Comparison of ENCODE assay signal across 8 cellular contexts in genomic region chr17:8164815-8165131, GRCh38. TPM values are rescaled to one million over a fixed set of nuclear protein-coding genes. Genes with fewer than 3 reads are reported as not detected.
DNase-seq lines count a peak whose midpoint lies in the region; ATAC-seq and TF ChIP-seq lines count a peak whose summit lies in the region.

No MANE protein-coding gene starts in this region.

- no peak for ATAC-seq in HG02870 (IDR thresholded peaks at IDR 0.05; ENCODE audit: unreplicated experiment)

- H3K9me3 ChIP-seq in iPS-18a (ENCODE audit: control insufficient read depth, low read depth, low read length) (no peaks in the 10 kb centered on the region), smooth muscle cell (replicated peaks; ENCODE audit: low read depth) (no peaks in the 10 kb centered on the region)

- H3K27ac Mint-ChIP-seq in HFFc6 (peak overlapping the region; percentile 97), progenitor cell of endocrine pancreas (no peak overlapping the region)
- H3K27ac Mint-ChIP-seq in activated T-helper 2 cell treated with anti-CD3 and anti-CD28 coated beads, Interferon-gamma antibody, Interleukin-2, Interleukin-4, amounts not matched to agents 10 μg/mL and 5 μg/mL and 100 μg/mL, durations not matched to agents 14 hours and 24 hours and 36 hours, result peak overlapping the region; percentile 99

- H3K9ac ChIP-seq in iPS-18a (ENCODE audit: low read length) (no peak overlapping the region), smooth muscle cell (ENCODE audit: low read depth) (no peak overlapping the region)

- WGBS in smooth muscle cell (ENCODE audit: low lambda C conversion rate), result 88% methylated on average over 6 of the region's 6 CpGs

- H3K36me3 Mint-ChIP-seq in HFFc6 (ENCODE audit: low read depth) (peaks cover 9% of the 10 kb centered on the region), progenitor cell of endocrine pancreas (ENCODE audit: insufficient read depth) (peaks cover 3% of the 10 kb centered on the region)
- peaks cover 22% of the 10 kb centered on the region for H3K36me3 Mint-ChIP-seq in activated T-helper 2 cell treated with anti-CD3 and anti-CD28 coated beads, Interferon-gamma antibody, Interleukin-2, Interleukin-4, amounts not matched to agents 10 μg/mL and 5 μg/mL and 100 μg/mL, durations not matched to agents 14 hours and 24 hours and 36 hours (ENCODE audit: low read depth)

- H3K4me3 Mint-ChIP-seq in HFFc6 (peak overlapping the region; percentile 47; the same call in 1 of the 2 replicates), progenitor cell of endocrine pancreas (ENCODE audit: low read depth) (no peak overlapping the region)
- H3K4me3 Mint-ChIP-seq in activated T-helper 2 cell treated with anti-CD3 and anti-CD28 coated beads, Interferon-gamma antibody, Interleukin-2, Interleukin-4, amounts not matched to agents 10 μg/mL and 5 μg/mL and 100 μg/mL, durations not matched to agents 14 hours and 24 hours and 36 hours (ENCODE audit: low read depth), result peak overlapping the region; percentile 85

- H3K4me1 ChIP-seq in iPS-18a (ENCODE audit: control insufficient read depth, low read depth, low read length), result peaks cover 17% of the 10 kb centered on the region
- peaks cover 22% of the 10 kb centered on the region for H3K4me1 ChIP-seq in smooth muscle cell (ENCODE audit: low read depth)

- no peak overlapping the region for H2AFZ ChIP-seq in smooth muscle cell (ENCODE audit: low read depth)

- no peaks in the 10 kb centered on the region for H3K9me3 Mint-ChIP-seq in HFFc6
- no peaks in the 10 kb centered on the region for H3K9me3 Mint-ChIP-seq in activated T-helper 2 cell treated with anti-CD3 and anti-CD28 coated beads, Interferon-gamma antibody, Interleukin-2, Interleukin-4, amounts not matched to agents 10 μg/mL and 5 μg/mL and 100 μg/mL, durations not matched to agents 14 hours and 24 hours and 36 hours
- H3K9me3 Mint-ChIP-seq in progenitor cell of endocrine pancreas (ENCODE audit: low read depth), result no peaks in the 10 kb centered on the region

- peaks cover 17% of the 10 kb centered on the region for H3K79me2 ChIP-seq in smooth muscle cell (ENCODE audit: low read depth)

- DNase-seq in HFFc6 (no peak), smooth muscle cell (lab: John Stamatoyannopoulos, UW; ENCODE audit: unreplicated experiment) (no peak), NCI-H1436 treated with DMSO at 0.1 percent for 48 hours (lab: John Stamatoyannopoulos, UW) (no peak), progenitor cell of endocrine pancreas (ENCODE audit: low spot score, unreplicated experiment) (no peak)
- no peak for DNase-seq in activated T-helper 2 cell treated with anti-CD3 and anti-CD28 coated beads, Interferon-gamma antibody, Interleukin-2, Interleukin-4, amounts not matched to agents 10 μg/mL and 5 μg/mL and 100 μg/mL, durations not matched to agents 14 hours and 24 hours and 36 hours (ENCODE audit: low spot score)
- no peak for DNase-seq in stimulated activated CD4-positive, alpha-beta T cell treated with anti-CD3 and anti-CD28 coated beads, Interleukin-4, amount 100 ng/mL, for 4 hours

- intact Hi-C loops in activated T-helper 2 cell treated with anti-CD3 and anti-CD28 coated beads, Interferon-gamma antibody, Interleukin-2, Interleukin-4, amounts not matched to agents 10 μg/mL and 5 μg/mL and 100 μg/mL, durations not matched to agents 14 hours and 24 hours and 36 hours (cut with micrococcal nuclease), result loop anchor here (1.0 kb wide), 1 partner anchor 9 kb away; no protein-coding TSS in a partner anchor

- H3K4me3 ChIP-seq in iPS-18a (ENCODE audit: low read length) (peak overlapping the region; percentile 62), smooth muscle cell (no peak overlapping the region)

- TF ChIP-seq CTCF in HFFc6 (IDR thresholded peaks at IDR 0.05), result no peak
- no peak for TF ChIP-seq CTCF in smooth muscle cell (IDR thresholded peaks at IDR 0.05; ENCODE audit: borderline replicate concordance, insufficient read depth, poor library complexity, severe bottlenecking)
- TF ChIP-seq CTCF in progenitor cell of endocrine pancreas (IDR thresholded peaks at IDR 0.05; ENCODE audit: unreplicated experiment), result no peak

- H3K27ac ChIP-seq in iPS-18a (ENCODE audit: low read length), result no peak overlapping the region
- H3K27ac ChIP-seq in smooth muscle cell (ENCODE audit: low read depth), result peak overlapping the region; percentile 1

- H3F3A ChIP-seq in smooth muscle cell (ENCODE audit: low read depth), result peaks cover 5% of the 10 kb centered on the region

- H3K4me1 Mint-ChIP-seq in HFFc6 (ENCODE audit: low read depth), result peaks cover 38% of the 10 kb centered on the region
- peaks cover 45% of the 10 kb centered on the region for H3K4me1 Mint-ChIP-seq in activated T-helper 2 cell treated with anti-CD3 and anti-CD28 coated beads, Interferon-gamma antibody, Interleukin-2, Interleukin-4, amounts not matched to agents 10 μg/mL and 5 μg/mL and 100 μg/mL, durations not matched to agents 14 hours and 24 hours and 36 hours (ENCODE audit: low read depth)
- H3K4me1 Mint-ChIP-seq in progenitor cell of endocrine pancreas (ENCODE audit: low read depth), result peaks cover 20% of the 10 kb centered on the region

- H3K36me3 ChIP-seq in iPS-18a (ENCODE audit: control insufficient read depth, low read depth, low read length) (peaks cover 11% of the 10 kb centered on the region), smooth muscle cell (ENCODE audit: low read depth) (no peaks in the 10 kb centered on the region)

- H3K27me3 Mint-ChIP-seq in HFFc6 (ENCODE audit: insufficient read depth) (peaks cover 4% of the 10 kb centered on the region), progenitor cell of endocrine pancreas (no peaks in the 10 kb centered on the region)
- no peaks in the 10 kb centered on the region for H3K27me3 Mint-ChIP-seq in activated T-helper 2 cell treated with anti-CD3 and anti-CD28 coated beads, Interferon-gamma antibody, Interleukin-2, Interleukin-4, amounts not matched to agents 10 μg/mL and 5 μg/mL and 100 μg/mL, durations not matched to agents 14 hours and 24 hours and 36 hours (ENCODE audit: low read depth)

- peaks cover 8% of the 10 kb centered on the region for H4K20me1 ChIP-seq in smooth muscle cell (ENCODE audit: low read depth)

- peak overlapping the region; percentile 97 for H3K4me2 ChIP-seq in smooth muscle cell

- H3K27me3 ChIP-seq in iPS-18a (ENCODE audit: control insufficient read depth, insufficient read depth, low read length) (no peaks in the 10 kb centered on the region), smooth muscle cell (ENCODE audit: low read depth) (no peaks in the 10 kb centered on the region)

RNA-seq across cellular contexts. Expression of gene VAMP2, which starts 2.0 kb away (rescaled TPM):
- 10 to 100 TPM; 37.0 to 47.6 (median 44.5) TPM for total RNA-seq in HFFc6 (2021; fragmentation: NEBNext Ultra II Directional; extraction: Animal tissue kit (Norgen Biotek cat#: 25700))
- total RNA-seq in activated T-helper 2 cell treated with anti-CD3 and anti-CD28 coated beads, Interferon-gamma antibody, Interleukin-2, Interleukin-4, amounts not matched to agents 10 μg/mL and 5 μg/mL and 100 μg/mL, durations not matched to agents 14 hours and 24 hours and 36 hours, result 44.6 and 44.7 TPM in 2 replicates
- total RNA-seq in smooth muscle cell (5.7 and 8.1 TPM in 2 replicates), progenitor cell of endocrine pancreas (46.4 and 48.1 TPM in 2 replicates)
- 20.1 and 28.9 TPM in 2 replicates for polyA plus RNA-seq in smooth muscle cell

RNA-seq across cellular contexts. Expression of gene TMEM107, which starts 11.4 kb away (rescaled TPM):
- total RNA-seq in HFFc6 (2021; fragmentation: NEBNext Ultra II Directional; extraction: Animal tissue kit (Norgen Biotek cat#: 25700)), result 10 to 100 TPM; 13.8 to 18.8 (median 17.5) TPM
- 18.7 and 25.0 TPM in 2 replicates for total RNA-seq in activated T-helper 2 cell treated with anti-CD3 and anti-CD28 coated beads, Interferon-gamma antibody, Interleukin-2, Interleukin-4, amounts not matched to agents 10 μg/mL and 5 μg/mL and 100 μg/mL, durations not matched to agents 14 hours and 24 hours and 36 hours
- total RNA-seq in smooth muscle cell (66.7 and 88.4 TPM in 2 replicates), progenitor cell of endocrine pancreas (24.6 and 28.1 TPM in 2 replicates)
- polyA plus RNA-seq in smooth muscle cell, result 36.0 and 36.5 TPM in 2 replicates

RNA-seq across cellular contexts. Expression of gene PER1, which starts 12.6 kb away (rescaled TPM):
- 10 to 100 TPM; 18.9 to 31.8 (median 26.9) TPM for total RNA-seq in HFFc6 (2021; fragmentation: NEBNext Ultra II Directional; extraction: Animal tissue kit (Norgen Biotek cat#: 25700))
- total RNA-seq in activated T-helper 2 cell treated with anti-CD3 and anti-CD28 coated beads, Interferon-gamma antibody, Interleukin-2, Interleukin-4, amounts not matched to agents 10 μg/mL and 5 μg/mL and 100 μg/mL, durations not matched to agents 14 hours and 24 hours and 36 hours, result 41.8 and 43.2 TPM in 2 replicates
- total RNA-seq in smooth muscle cell, result 25.8 and 29.0 TPM in 2 replicates
- 55.2 and 85.9 TPM in 2 replicates for polyA plus RNA-seq in smooth muscle cell
- total RNA-seq in progenitor cell of endocrine pancreas, result 37.2 and 40.8 TPM in 2 replicates

RNA-seq across cellular contexts. Expression of gene BORCS6, which starts 25.2 kb away (rescaled TPM):
- 1 to 10 TPM; 4.4 to 6.0 (median 4.6) TPM for total RNA-seq in HFFc6 (2021; fragmentation: NEBNext Ultra II Directional; extraction: Animal tissue kit (Norgen Biotek cat#: 25700))
- 7.8 and 8.0 TPM in 2 replicates for total RNA-seq in activated T-helper 2 cell treated with anti-CD3 and anti-CD28 coated beads, Interferon-gamma antibody, Interleukin-2, Interleukin-4, amounts not matched to agents 10 μg/mL and 5 μg/mL and 100 μg/mL, durations not matched to agents 14 hours and 24 hours and 36 hours
- total RNA-seq in smooth muscle cell (1.8 and 6.3 TPM in 2 replicates), progenitor cell of endocrine pancreas (5.2 and 5.3 TPM in 2 replicates)
- polyA plus RNA-seq in smooth muscle cell, result 3.2 and 3.9 TPM in 2 replicates

RNA-seq across cellular contexts. Expression of gene HES7, which starts 40.9 kb away (rescaled TPM):
- under 1 TPM; 0.24 to 0.54 (median 0.41) TPM for total RNA-seq in HFFc6 (2021; fragmentation: NEBNext Ultra II Directional; extraction: Animal tissue kit (Norgen Biotek cat#: 25700))
- total RNA-seq in activated T-helper 2 cell treated with anti-CD3 and anti-CD28 coated beads, Interferon-gamma antibody, Interleukin-2, Interleukin-4, amounts not matched to agents 10 μg/mL and 5 μg/mL and 100 μg/mL, durations not matched to agents 14 hours and 24 hours and 36 hours, result 2.4 and 3.1 TPM in 2 replicates
- not detected in 2 replicates for total RNA-seq in smooth muscle cell
- polyA plus RNA-seq in smooth muscle cell, result not detected in 2 replicates
- total RNA-seq in progenitor cell of endocrine pancreas, result 0.47 TPM in 1 of 2 replicates, not detected in the other
